In the genomic region with DNA sequence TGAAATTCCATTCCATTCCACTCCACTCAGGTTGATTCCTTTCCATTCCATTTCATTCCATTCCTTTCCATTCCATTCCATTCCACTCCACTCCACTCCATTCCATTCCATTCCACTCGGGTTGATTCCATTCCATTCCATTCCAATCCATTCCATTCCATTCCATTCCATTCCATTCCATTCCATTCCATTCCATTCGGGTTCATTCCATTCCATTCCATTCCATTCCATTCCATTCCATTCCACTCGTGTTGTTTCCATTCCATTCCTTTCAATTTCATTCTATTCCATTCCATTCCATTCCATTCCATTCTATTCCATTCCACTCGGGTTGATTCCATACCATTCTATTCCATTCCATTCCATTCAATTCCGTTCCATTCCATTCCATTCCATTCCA, we compare ENCODE assay signal across 7 cellular contexts.
DNase-seq lines count a peak whose midpoint lies in the region; ATAC-seq and TF ChIP-seq lines count a peak whose summit lies in the region.
"Not testable (repeated sequence)": the region's sequence is repeated elsewhere in the genome, so short reads cannot be mapped to it uniquely, and the experiment has no call there.

No MANE protein-coding gene starts in this region.

- H3K4me3 ChIP-seq in PC-3 (ENCODE audit: low read length): not testable (repeated sequence)

- H4K20me1 ChIP-seq in PC-3 (ENCODE audit: low read length): not testable (repeated sequence)

- H3F3A ChIP-seq in PC-3 (ENCODE audit: low read length, unreplicated experiment): not testable (repeated sequence)

- CTCF ChIA-PET in PC-3 (lab: Charles Lee): not testable (repeated sequence)

- H3K9me3 ChIP-seq in PC-3 (ENCODE audit: low read length): peaks cover 10% of the 10 kb centered on the region; the same call in 1 of the 2 replicates

- intact Hi-C loops in PC-3 (cut with micrococcal nuclease): not testable (repeated sequence)

- H3K9ac ChIP-seq in PC-3 (ENCODE audit: low read length): not testable (repeated sequence)

- H3K4me2 ChIP-seq in PC-3 (ENCODE audit: low read length): not testable (repeated sequence)

- not testable (repeated sequence) for H3K9me2 ChIP-seq in PC-3 (replicated peaks; ENCODE audit: low read length)

- not testable (repeated sequence) for H2AFZ ChIP-seq in PC-3 (ENCODE audit: low read length)

- DNase-seq in PC-3; endothelial cell (ENCODE audit: low spot score); naive B cell: not testable (repeated sequence)

- not testable (repeated sequence) for H3K79me2 ChIP-seq in PC-3 (ENCODE audit: low read length)

- POLR2A ChIA-PET in PC-3 (lab: Charles Lee; ENCODE audit: unreplicated experiment): not testable (repeated sequence)

- not testable (repeated sequence) for H3K36me3 ChIP-seq in PC-3 (ENCODE audit: low read depth, low read length)

- not testable (repeated sequence) for H3K27me3 ChIP-seq in PC-3 (ENCODE audit: low read length)

- H3K27ac ChIP-seq in PC-3 (ENCODE audit: low read length): not testable (repeated sequence)

- H3K27me3 Mint-ChIP-seq in endothelial cell (ENCODE audit: unreplicated experiment): peaks cover 32% of the 10 kb centered on the region
- H3K27me3 Mint-ChIP-seq in naive B cell: not testable (repeated sequence)

- peak; percentile 58 for ATAC-seq in GM18909 (IDR thresholded peaks at IDR 0.05; ENCODE audit: poor library complexity, unreplicated experiment)
- ATAC-seq in GM21526 (IDR thresholded peaks at IDR 0.05; ENCODE audit: low FRiP score, unreplicated experiment): peak; percentile 51
- ATAC-seq in HG02852 (IDR thresholded peaks at IDR 0.05; ENCODE audit: unreplicated experiment): peak; percentile 45
- peak; percentile 43 for ATAC-seq in HG03196 (IDR thresholded peaks at IDR 0.05; ENCODE audit: unreplicated experiment)
- ATAC-seq in PC-3: peak; percentile 39; the same call in 1 of the 2 replicates
- peak; percentile 36 to 39 for ATAC-seq in naive B cell (ENCODE audit: low read depth in 2 of 2)

- peak overlapping the region; percentile 3 for H3K27ac Mint-ChIP-seq in endothelial cell (ENCODE audit: unreplicated experiment)
- H3K27ac Mint-ChIP-seq in naive B cell: not testable (repeated sequence)

- H3K9me3 Mint-ChIP-seq in endothelial cell (ENCODE audit: unreplicated experiment): peaks cover 52% of the 10 kb centered on the region
- peaks cover 58 to 93% (median 81%) of the 10 kb centered on the region in 7 donors for H3K9me3 Mint-ChIP-seq in naive B cell

- H3K4me1 ChIP-seq in PC-3 (ENCODE audit: insufficient read depth, low read length): not testable (repeated sequence)

- TF ChIP-seq CTCF in PC-3 (conservative IDR thresholded peaks at IDR 0.05; ENCODE audit: low read depth, low read length); endothelial cell (IDR thresholded peaks at IDR 0.05; ENCODE audit: unreplicated experiment): not testable (repeated sequence)

- H3K36me3 Mint-ChIP-seq in endothelial cell (ENCODE audit: low read depth, unreplicated experiment) (peaks cover 36% of the 10 kb centered on the region), naive B cell (peaks cover 40 to 81% of the 10 kb centered on the region in 2 donors)

- H3K4me3 Mint-ChIP-seq in endothelial cell (ENCODE audit: unreplicated experiment): peak overlapping the region; percentile 14
- H3K4me3 Mint-ChIP-seq in naive B cell: not testable (repeated sequence)

- BruUV-seq in PC-3 (replicated peaks; lab: Mats Ljungman, UMichigan): not testable (repeated sequence)

- not testable (repeated sequence) for H3K4me1 Mint-ChIP-seq in endothelial cell (ENCODE audit: unreplicated experiment)
- peaks cover 3 to 29% (median 15%) of the 10 kb centered on the region in 3 donors for H3K4me1 Mint-ChIP-seq in naive B cell
